Comparison of ENCODE assay signal across 8 cellular contexts in the genomic region with DNA sequence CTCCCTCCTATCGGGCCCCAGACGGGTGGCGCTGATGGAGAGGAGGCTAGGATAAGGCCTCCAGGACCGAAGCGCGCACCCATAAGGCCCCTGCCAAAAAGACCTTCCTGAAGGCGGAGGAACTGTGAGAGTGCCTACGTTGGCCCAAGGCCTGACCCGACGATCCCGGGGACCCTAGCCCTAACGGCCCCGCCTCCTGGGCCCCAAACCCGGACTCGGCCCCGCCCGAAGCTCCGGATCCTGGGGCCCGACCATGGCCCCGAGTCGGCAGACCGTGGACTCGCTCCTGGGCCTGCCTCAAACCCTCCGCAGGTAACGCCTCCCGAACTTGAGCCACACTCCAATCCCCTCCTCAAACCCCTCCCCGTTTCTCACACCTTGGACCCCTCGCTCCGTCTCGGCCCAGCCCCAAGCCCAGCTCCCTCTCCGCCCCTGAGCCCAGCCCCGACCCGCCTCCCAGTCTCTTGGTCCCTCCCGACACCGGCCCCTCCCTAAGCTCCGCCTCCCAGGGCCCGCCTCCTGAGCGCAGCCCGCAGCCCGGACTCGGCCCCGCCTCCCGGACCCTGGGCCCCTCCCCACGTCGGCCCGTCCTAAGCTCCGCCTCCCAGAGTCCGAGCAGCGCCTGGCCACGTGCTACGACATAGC. TPM values are rescaled to one million over a fixed set of nuclear protein-coding genes. Genes with fewer than 3 reads are reported as not detected.
DNase-seq lines count a peak whose midpoint lies in the region; ATAC-seq, FAIRE-seq and TF ChIP-seq lines count a peak whose summit lies in the region.
"Not testable (repeated sequence)": the region's sequence is repeated elsewhere in the genome, so short reads cannot be mapped to it uniquely, and the experiment has no call there.

No MANE protein-coding gene starts in this region.

- POLR2A ChIA-PET in naive thymus-derived CD8-positive, alpha-beta T cell (lab: Charles Lee): interaction anchor here (0.8 to 1.6 kb wide), 5 partner anchors 27 to 338 kb away, joined by 3 to 4 read pairs (median 3); a partner anchor contains a TSS

- H2AFZ ChIP-seq in KMS-11 (ENCODE audit: low read depth): peak overlapping the region; percentile 59; the same call in 1 of the 2 replicates

- TF ChIP-seq POLR2A in H54 (IDR thresholded peaks at IDR 0.05; ENCODE audit: low read depth, low read length): not testable (repeated sequence)

- not testable (repeated sequence) for H3K9me3 Mint-ChIP-seq in naive thymus-derived CD8-positive, alpha-beta T cell

- H3K4me2 ChIP-seq in DOHH2 (ENCODE audit: low read length): peak overlapping the region; percentile 71
- peak overlapping the region; percentile 25; the same call in 1 of the 2 replicates for H3K4me2 ChIP-seq in KMS-11

- H3K9me3 ChIP-seq in DOHH2 (ENCODE audit: control insufficient read depth, insufficient read depth, low read length); thymus (ENCODE audit: control insufficient read depth): not testable (repeated sequence)

- H3F3A ChIP-seq in DOHH2 (ENCODE audit: control insufficient read depth, insufficient read depth): not testable (repeated sequence)

- H3K27ac ChIP-seq in DOHH2 (ENCODE audit: low read depth, low read length); KMS-11; brain microvascular endothelial cell: not testable (repeated sequence)
- peak overlapping the region; percentile 70 for H3K27ac ChIP-seq in thymus (ENCODE audit: low read depth)

- peak in 1 of 2 donors; percentile 41 for ATAC-seq in naive thymus-derived CD8-positive, alpha-beta T cell

- not testable (repeated sequence) for TF ChIP-seq CTCF in DOHH2 (IDR thresholded peaks at IDR 0.05; ENCODE audit: low read depth, low read length, poor library complexity, severe bottlenecking); KMS-11 (conservative IDR thresholded peaks at IDR 0.05; ENCODE audit: low read depth, low read length); brain microvascular endothelial cell (IDR thresholded peaks at IDR 0.05; ENCODE audit: low read depth, low read length, missing control alignments)

- peak overlapping the region; percentile 81; the same call in 1 of the 2 replicates for H3K9ac ChIP-seq in KMS-11

- H3K27ac Mint-ChIP-seq in naive thymus-derived CD8-positive, alpha-beta T cell: peak overlapping the region; percentile 92 to 100 (median 97)

- WGBS in thymus: 3% methylated on average over 51 of the region's 51 CpGs

- H4K20me1 ChIP-seq in DOHH2 (ENCODE audit: control insufficient read depth, insufficient read depth, low read depth, low read length); KMS-11 (ENCODE audit: insufficient read depth): not testable (repeated sequence)

- DNase-seq in H54 (ENCODE audit: insufficient read length, low spot score): peak; percentile 40
- peak; percentile 58 for DNase-seq in SIG-M5 treated with dmso at 0.1 percent for 504 hours (lab: John Stamatoyannopoulos, UW; ENCODE audit: unreplicated experiment)
- not testable (repeated sequence) for DNase-seq in brain microvascular endothelial cell; naive thymus-derived CD8-positive, alpha-beta T cell
- peak; percentile 75 for DNase-seq in glomerular visceral epithelial cell (ENCODE audit: extremely low spot score)

- H3K4me3 Mint-ChIP-seq in naive thymus-derived CD8-positive, alpha-beta T cell: peak overlapping the region; percentile 93 to 99 (median 96)

- H3K4me1 ChIP-seq in DOHH2 (ENCODE audit: control insufficient read depth, low read length) (peaks cover 24% of the 10 kb centered on the region), KMS-11 (ENCODE audit: low read depth, poor library complexity, severe bottlenecking) (peaks cover 21% of the 10 kb centered on the region)
- H3K4me1 ChIP-seq in thymus (ENCODE audit: control insufficient read depth, insufficient read depth, low read length): not testable (repeated sequence)

- not testable (repeated sequence) for H3K36me3 ChIP-seq in DOHH2 (ENCODE audit: control insufficient read depth, low read length); KMS-11 (ENCODE audit: insufficient read depth); brain microvascular endothelial cell (replicated peaks); thymus (ENCODE audit: control insufficient read depth, insufficient read depth)

- not testable (repeated sequence) for H3K9me2 ChIP-seq in DOHH2 (replicated peaks; ENCODE audit: control insufficient read depth, low read length)

- in situ Hi-C loops in brain microvascular endothelial cell (cut with HindIII; ENCODE audit: low pct_ligation_motif_present, low sequenced_read_pairs): not testable (repeated sequence)

- H3K4me3 ChIP-seq in DOHH2 (ENCODE audit: low read length) (peak overlapping the region; percentile 81), brain microvascular endothelial cell (ENCODE audit: low read depth, low read length) (peak overlapping the region; percentile 56), thymus (ENCODE audit: low read length) (peak overlapping the region; percentile 64)
- not testable (repeated sequence) for H3K4me3 ChIP-seq in KMS-11 (IDR thresholded peaks at IDR 0.05; ENCODE audit: insufficient read depth, low read depth, low read length)

- peaks cover 0 to 19% (median 13%) of the 10 kb centered on the region in 4 donors for H3K4me1 Mint-ChIP-seq in naive thymus-derived CD8-positive, alpha-beta T cell

- not testable (repeated sequence) for H3K36me3 Mint-ChIP-seq in naive thymus-derived CD8-positive, alpha-beta T cell

- H3K27me3 Mint-ChIP-seq in naive thymus-derived CD8-positive, alpha-beta T cell: not testable (repeated sequence)

- FAIRE-seq in H54 (lab: Jason Lieb, UNC): not testable (repeated sequence)

- not testable (repeated sequence) for H3K27me3 ChIP-seq in DOHH2 (ENCODE audit: control insufficient read depth, low read length); KMS-11 (ENCODE audit: insufficient read depth, low read depth); brain microvascular endothelial cell (replicated peaks); thymus (ENCODE audit: control insufficient read depth, insufficient read depth)

- not testable (repeated sequence) for H3K79me2 ChIP-seq in DOHH2 (ENCODE audit: control insufficient read depth, low read length); KMS-11 (ENCODE audit: insufficient read depth, low read depth)

RNA-seq across cellular contexts. Expression of a gene that starts 46.5 kb away (rescaled TPM):
- total RNA-seq in naive thymus-derived CD8-positive, alpha-beta T cell: not detected
- polyA plus RNA-seq in naive thymus-derived CD8-positive, alpha-beta T cell: not detected
- polyA plus RNA-seq in thymus: not detected
